1 cellular context compared by ENCODE assay signal in genomic region chr12:115506822-115507629, GRCh38.
TF ChIP-seq lines count a peak whose summit lies in the region.

No MANE protein-coding gene starts in this region.

TF ChIP-seq in HepG2, 621 proteins besides CTCF, POLR2A, EP300 and RAD21 (continued from another document and continues in another):
- TF ChIP-seq RXRB (CRISPR knock-in tag; IDR thresholded peaks at IDR 0.05; ENCODE audit: borderline replicate concordance) (0 out of 2 replicates have a peak, but pooled peaks have one; percentile 34), KDM1A (CRISPR knock-in tag; IDR thresholded peaks at IDR 0.05) (peak; percentile 21; the same call in 1 of the 2 replicates), MTA1 (CRISPR knock-in tag; IDR thresholded peaks at IDR 0.05; ENCODE audit: borderline replicate concordance) (no peak), ZNF788 (CRISPR knock-in tag; IDR thresholded peaks at IDR 0.05; ENCODE audit: borderline replicate concordance) (no peak), MAX (IDR thresholded peaks at IDR 0.05) (0 out of 2 replicates have a peak, but pooled peaks have one; percentile 17), HNF4A (CRISPR knock-in tag; IDR thresholded peaks at IDR 0.05) (no peak), ZNF414 (CRISPR knock-in tag; IDR thresholded peaks at IDR 0.05) (no peak), GLMP (CRISPR knock-in tag; IDR thresholded peaks at IDR 0.05; ENCODE audit: borderline replicate concordance) (no peak), FOXP4 (CRISPR knock-in tag; IDR thresholded peaks at IDR 0.05) (no peak), ZNF737 (CRISPR knock-in tag; IDR thresholded peaks at IDR 0.05; ENCODE audit: borderline replicate concordance) (no peak), ATF1 (CRISPR knock-in tag; IDR thresholded peaks at IDR 0.05) (no peak), ZNF136 (CRISPR knock-in tag; IDR thresholded peaks at IDR 0.05; ENCODE audit: low read depth) (no peak), ATF4 (CRISPR knock-in tag; IDR thresholded peaks at IDR 0.05) (no peak), ZNF496 (CRISPR knock-in tag; IDR thresholded peaks at IDR 0.05; ENCODE audit: insufficient replicate concordance) (no peak), THRA (CRISPR knock-in tag; IDR thresholded peaks at IDR 0.05; ENCODE audit: borderline replicate concordance) (peak; percentile 42; the same call in 1 of the 2 replicates), JUND (CRISPR knock-in tag; IDR thresholded peaks at IDR 0.05) (0 out of 2 replicates have a peak, but pooled peaks have one; percentile 14), ATM (IDR thresholded peaks at IDR 0.05; ENCODE audit: borderline replicate concordance) (no peak), NCOA2 (CRISPR knock-in tag; IDR thresholded peaks at IDR 0.05) (peak; percentile 70; the same call in 1 of the 2 replicates), BRD4 (CRISPR knock-in tag; IDR thresholded peaks at IDR 0.05) (no peak), NR3C1 (CRISPR knock-in tag; IDR thresholded peaks at IDR 0.05) (no peak), MBNL3 (CRISPR knock-in tag; conservative IDR thresholded peaks at IDR 0.05) (no peak), ZBTB7A (CRISPR knock-in tag; IDR thresholded peaks at IDR 0.05) (no peak), REST (IDR thresholded peaks at IDR 0.05; ENCODE audit: borderline replicate concordance in 1 of 2, low read depth in 1 of 2, low read length in 2 of 2) (no peak), ERF (CRISPR knock-in tag; IDR thresholded peaks at IDR 0.05) (no peak), CREBL2 (CRISPR knock-in tag; IDR thresholded peaks at IDR 0.05; ENCODE audit: borderline replicate concordance) (no peak), PITX1 (CRISPR knock-in tag; IDR thresholded peaks at IDR 0.05) (no peak), NR2C2 (CRISPR knock-in tag; IDR thresholded peaks at IDR 0.05; ENCODE audit: borderline replicate concordance) (peak; percentile 59; the same call in 1 of the 2 replicates), KDM2A (CRISPR knock-in tag; IDR thresholded peaks at IDR 0.05; ENCODE audit: borderline replicate concordance, low read depth) (no peak), NCOA1 (CRISPR knock-in tag; IDR thresholded peaks at IDR 0.05) (no peak), RBAK (CRISPR knock-in tag; IDR thresholded peaks at IDR 0.05) (no peak), HMG20A (CRISPR knock-in tag; IDR thresholded peaks at IDR 0.05; ENCODE audit: borderline replicate concordance) (peak; percentile 31; the same call in 1 of the 2 replicates), ATF5 (CRISPR knock-in tag; IDR thresholded peaks at IDR 0.05; ENCODE audit: low read depth) (no peak), CCDC6 (CRISPR knock-in tag; IDR thresholded peaks at IDR 0.05) (no peak), MEIS1 (CRISPR knock-in tag; IDR thresholded peaks at IDR 0.05; ENCODE audit: borderline replicate concordance) (no peak), ZSCAN31 (CRISPR knock-in tag; IDR thresholded peaks at IDR 0.05; ENCODE audit: low read depth) (no peak), FOXK2 (IDR thresholded peaks at IDR 0.05) (no peak), CC2D1A (CRISPR knock-in tag; IDR thresholded peaks at IDR 0.05) (0 out of 2 replicates have a peak, but pooled peaks have one; percentile 23), TEF (CRISPR knock-in tag; IDR thresholded peaks at IDR 0.05) (no peak), GFI1 (CRISPR knock-in tag; IDR thresholded peaks at IDR 0.05; ENCODE audit: borderline replicate concordance) (no peak), HOXA9 (CRISPR knock-in tag; IDR thresholded peaks at IDR 0.05; ENCODE audit: borderline replicate concordance) (no peak), AKAP8 (CRISPR knock-in tag; IDR thresholded peaks at IDR 0.05) (no peak), ZNF792 (CRISPR knock-in tag; IDR thresholded peaks at IDR 0.05) (no peak), HDAC6 (IDR thresholded peaks at IDR 0.05; ENCODE audit: low read depth, low read length) (no peak), ZNF629 (CRISPR knock-in tag; conservative IDR thresholded peaks at IDR 0.05) (peak; percentile 69), ZNF557 (CRISPR knock-in tag; IDR thresholded peaks at IDR 0.05) (no peak), SOX5 (CRISPR knock-in tag; IDR thresholded peaks at IDR 0.05; ENCODE audit: borderline replicate concordance) (peak; percentile 65), ZNF441 (CRISPR knock-in tag; IDR thresholded peaks at IDR 0.05; ENCODE audit: borderline replicate concordance) (no peak), NR2F2 (IDR thresholded peaks at IDR 0.05; ENCODE audit: borderline replicate concordance, low read depth) (peak; percentile 89), MLLT10 (CRISPR knock-in tag; IDR thresholded peaks at IDR 0.05) (no peak), ZNF605 (CRISPR knock-in tag; IDR thresholded peaks at IDR 0.05) (no peak), ZNF776 (CRISPR knock-in tag; IDR thresholded peaks at IDR 0.05) (no peak), HNRNPH1 (optimal IDR thresholded peaks at IDR 0.05; ENCODE audit: low read depth, low read length) (no peak), ZNF678 (CRISPR knock-in tag; IDR thresholded peaks at IDR 0.05) (no peak), FOXA1 (IDR thresholded peaks at IDR 0.05) (no peak), FOXA1 (CRISPR knock-in tag; IDR thresholded peaks at IDR 0.05) (no peak), EEA1 (CRISPR knock-in tag; IDR thresholded peaks at IDR 0.05; ENCODE audit: borderline replicate concordance) (no peak), TBL1XR1 (IDR thresholded peaks at IDR 0.05; ENCODE audit: borderline replicate concordance, low read length, partially characterized antibody) (no peak), ZHX1 (CRISPR knock-in tag; IDR thresholded peaks at IDR 0.05; ENCODE audit: low read depth) (no peak), GATAD2A (CRISPR knock-in tag; IDR thresholded peaks at IDR 0.05) (peak; percentile 47; the same call in 1 of the 2 replicates), SCMH1 (CRISPR knock-in tag; IDR thresholded peaks at IDR 0.05; ENCODE audit: borderline replicate concordance) (no peak), ZNF530 (CRISPR knock-in tag; IDR thresholded peaks at IDR 0.05; ENCODE audit: low read depth) (no peak), PPARG (CRISPR knock-in tag; conservative IDR thresholded peaks at IDR 0.05) (0 out of 2 replicates have a peak, but pooled peaks have one; percentile 25), FOSL1 (CRISPR knock-in tag; IDR thresholded peaks at IDR 0.05; ENCODE audit: borderline replicate concordance) (peak; percentile 68; the same call in 1 of the 2 replicates)
